1 cellular context compared by ENCODE assay signal in genomic region chr18:8329186-8329771, GRCh38.
TF ChIP-seq lines count a peak whose summit lies in the region.

No MANE protein-coding gene starts in this region.

TF ChIP-seq in SK-N-SH treated with all-trans-retinoic acid at 6 μM for 48 hours, 23 proteins besides CTCF, POLR2A, EP300 and RAD21 (continued from another document):
- TF ChIP-seq, protein P1, sequence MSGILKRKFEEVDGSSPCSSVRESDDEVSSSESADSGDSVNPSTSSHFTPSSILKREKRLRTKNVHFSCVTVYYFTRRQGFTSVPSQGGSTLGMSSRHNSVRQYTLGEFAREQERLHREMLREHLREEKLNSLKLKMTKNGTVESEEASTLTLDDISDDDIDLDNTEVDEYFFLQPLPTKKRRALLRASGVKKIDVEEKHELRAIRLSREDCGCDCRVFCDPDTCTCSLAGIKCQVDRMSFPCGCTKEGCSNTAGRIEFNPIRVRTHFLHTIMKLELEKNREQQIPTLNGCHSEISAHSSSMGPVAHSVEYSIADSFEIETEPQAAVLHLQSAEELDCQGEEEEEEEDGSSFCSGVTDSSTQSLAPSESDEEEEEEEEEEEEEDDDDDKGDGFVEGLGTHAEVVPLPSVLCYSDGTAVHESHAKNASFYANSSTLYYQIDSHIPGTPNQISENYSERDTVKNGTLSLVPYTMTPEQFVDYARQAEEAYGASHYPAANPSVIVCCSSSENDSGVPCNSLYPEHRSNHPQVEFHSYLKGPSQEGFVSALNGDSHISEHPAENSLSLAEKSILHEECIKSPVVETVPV (CRISPR knock-in tag; IDR thresholded peaks at IDR 0.05): no peak
- no peak for TF ChIP-seq TCF4 (CRISPR knock-in tag; IDR thresholded peaks at IDR 0.05; ENCODE audit: borderline replicate concordance)
- TF ChIP-seq ZNF565 (CRISPR knock-in tag; conservative IDR thresholded peaks at IDR 0.05; ENCODE audit: low read depth): no peak
- TF ChIP-seq ISL1 (CRISPR knock-in tag; IDR thresholded peaks at IDR 0.05): no peak
- TF ChIP-seq CSDC2 (CRISPR knock-in tag; IDR thresholded peaks at IDR 0.05): no peak
- TF ChIP-seq ARNTL (CRISPR knock-in tag; IDR thresholded peaks at IDR 0.05; ENCODE audit: borderline replicate concordance, low read depth): no peak
- no peak for TF ChIP-seq OSR1 (CRISPR knock-in tag; IDR thresholded peaks at IDR 0.05)
- TF ChIP-seq ZFP30 (CRISPR knock-in tag; IDR thresholded peaks at IDR 0.05): no peak
